In genomic region chr11:12091957-12092558, GRCh38 we compare ENCODE assay signal across 9 cellular contexts. TPM values are rescaled to one million over a fixed set of nuclear protein-coding genes. Genes with fewer than 3 reads are reported as not detected.
A peak's percentile ranks its signal among the peaks of the same experiment; 100 is the strongest.
DNase-seq lines count a peak whose midpoint lies in the region; ATAC-seq and TF ChIP-seq lines count a peak whose summit lies in the region.
"Had no signal": no experiment of that assay in that cellular context is flagged by ENCODE, and none has a peak within 500 bp of the region (broad histone marks: within the 10 kb centered on the region; RNA-seq: fewer than 3 reads in every experiment).

No MANE protein-coding gene starts in this region.

- H3K4me3 ChIP-seq in left ventricle myocardium inferior (no peak overlapping the region), MG63 (no peak overlapping the region)

- no peaks in the 10 kb centered on the region for H3K27me3 ChIP-seq in left ventricle myocardium inferior (ENCODE audit: low read depth)
- H3K27me3 ChIP-seq in MG63 = no peaks in the 10 kb centered on the region

- ATAC-seq in Right ventricle myocardium inferior (no peak), left lobe of liver (peak; percentile 89), HG02571 (IDR thresholded peaks at IDR 0.05; ENCODE audit: unreplicated experiment) (no peak)

- no peaks in the 10 kb centered on the region for H3K9me3 Mint-ChIP-seq in activated T-helper 2 cell treated with anti-CD3 and anti-CD28 coated beads, Interferon-gamma antibody, Interleukin-2, Interleukin-4, amounts not matched to agents 10 μg/mL and 5 μg/mL and 100 μg/mL, durations not matched to agents 14 hours and 24 hours and 36 hours
- H3K9me3 Mint-ChIP-seq: stimulated activated naive CD8-positive, alpha-beta T cell treated with anti-CD3 and anti-CD28 coated beads, Interleukin-15, Interleukin-2, amounts not matched to agents 100 ng/mL and 50 ng/mL, for 24 hours had no signal

- H3K36me3 Mint-ChIP-seq in activated T-helper 2 cell treated with anti-CD3 and anti-CD28 coated beads, Interferon-gamma antibody, Interleukin-2, Interleukin-4, amounts not matched to agents 10 μg/mL and 5 μg/mL and 100 μg/mL, durations not matched to agents 14 hours and 24 hours and 36 hours (ENCODE audit: low read depth) = no peaks in the 10 kb centered on the region

- H3K9me3 ChIP-seq in left ventricle myocardium inferior (replicated peaks) (no peaks in the 10 kb centered on the region), MG63 (no peaks in the 10 kb centered on the region)

- peak; percentile 38 for TF ChIP-seq CTCF in left ventricle myocardium inferior (IDR thresholded peaks at IDR 0.05; ENCODE audit: borderline replicate concordance)

- no peaks in the 10 kb centered on the region for H3K36me3 ChIP-seq in left ventricle myocardium inferior
- H3K36me3 ChIP-seq in MG63 = no peaks in the 10 kb centered on the region

- H3K27ac ChIP-seq in left ventricle myocardium inferior (replicated peaks) = peak overlapping the region; percentile 17

- peaks cover 70% of the 10 kb centered on the region for H3K4me1 ChIP-seq in left ventricle myocardium inferior

- intact Hi-C loops in left ventricle myocardium inferior (cut with micrococcal nuclease) = no loop called here
- intact Hi-C loops in Right ventricle myocardium inferior (cut with DNase I) = no loop called here
- intact Hi-C loops in activated T-helper 2 cell treated with anti-CD3 and anti-CD28 coated beads, Interferon-gamma antibody, Interleukin-2, Interleukin-4, amounts not matched to agents 10 μg/mL and 5 μg/mL and 100 μg/mL, durations not matched to agents 14 hours and 24 hours and 36 hours (cut with micrococcal nuclease) = no loop called here

- H3K27ac Mint-ChIP-seq in activated T-helper 2 cell treated with anti-CD3 and anti-CD28 coated beads, Interferon-gamma antibody, Interleukin-2, Interleukin-4, amounts not matched to agents 10 μg/mL and 5 μg/mL and 100 μg/mL, durations not matched to agents 14 hours and 24 hours and 36 hours = peak overlapping the region; percentile 10
- H3K27ac Mint-ChIP-seq: stimulated activated naive CD8-positive, alpha-beta T cell treated with anti-CD3 and anti-CD28 coated beads, Interleukin-15, Interleukin-2, amounts not matched to agents 100 ng/mL and 50 ng/mL, for 24 hours had no signal

- DNase-seq in left ventricle myocardium inferior (no peak), Right ventricle myocardium inferior (ENCODE audit: missing footprints) (no peak), left lobe of liver (ENCODE audit: low spot score) (no peak), MG63 (no peak), SK-N-DZ (ENCODE audit: low spot score) (no peak)
- no peak for DNase-seq in activated T-helper 2 cell treated with anti-CD3 and anti-CD28 coated beads, Interferon-gamma antibody, Interleukin-2, Interleukin-4, amounts not matched to agents 10 μg/mL and 5 μg/mL and 100 μg/mL, durations not matched to agents 14 hours and 24 hours and 36 hours (ENCODE audit: low spot score)
- no peak for DNase-seq in stimulated activated CD4-positive, alpha-beta T cell treated with anti-CD3 and anti-CD28 coated beads, Interleukin-4, amount 100 ng/mL, for 4 hours

- no peak overlapping the region for H3K4me3 Mint-ChIP-seq in activated T-helper 2 cell treated with anti-CD3 and anti-CD28 coated beads, Interferon-gamma antibody, Interleukin-2, Interleukin-4, amounts not matched to agents 10 μg/mL and 5 μg/mL and 100 μg/mL, durations not matched to agents 14 hours and 24 hours and 36 hours (ENCODE audit: low read depth)
- H3K4me3 Mint-ChIP-seq: stimulated activated naive CD8-positive, alpha-beta T cell treated with anti-CD3 and anti-CD28 coated beads, Interleukin-15, Interleukin-2, amounts not matched to agents 100 ng/mL and 50 ng/mL, for 24 hours had no signal

- peaks cover 46% of the 10 kb centered on the region for H3K4me1 Mint-ChIP-seq in activated T-helper 2 cell treated with anti-CD3 and anti-CD28 coated beads, Interferon-gamma antibody, Interleukin-2, Interleukin-4, amounts not matched to agents 10 μg/mL and 5 μg/mL and 100 μg/mL, durations not matched to agents 14 hours and 24 hours and 36 hours (ENCODE audit: low read depth)

- H3K27me3 Mint-ChIP-seq in activated T-helper 2 cell treated with anti-CD3 and anti-CD28 coated beads, Interferon-gamma antibody, Interleukin-2, Interleukin-4, amounts not matched to agents 10 μg/mL and 5 μg/mL and 100 μg/mL, durations not matched to agents 14 hours and 24 hours and 36 hours (ENCODE audit: low read depth) = no peaks in the 10 kb centered on the region
- H3K27me3 Mint-ChIP-seq: stimulated activated naive CD8-positive, alpha-beta T cell treated with anti-CD3 and anti-CD28 coated beads, Interleukin-15, Interleukin-2, amounts not matched to agents 100 ng/mL and 50 ng/mL, for 24 hours had no signal

RNA-seq across cellular contexts. Expression of gene MICAL2, which starts 18.3 kb away (rescaled TPM):
- total RNA-seq in left ventricle myocardium inferior = 85.0 TPM
- 42.0 TPM for total RNA-seq in Right ventricle myocardium inferior
- total RNA-seq in activated T-helper 2 cell treated with anti-CD3 and anti-CD28 coated beads, Interferon-gamma antibody, Interleukin-2, Interleukin-4, amounts not matched to agents 10 μg/mL and 5 μg/mL and 100 μg/mL, durations not matched to agents 14 hours and 24 hours and 36 hours = 736 TPM in 2 replicates
- total RNA-seq in left lobe of liver = 47.8 TPM
- 37.9 and 42.4 TPM in 2 replicates for total RNA-seq in MG63 (2014; rRNA removed; shearing (Covaris generic); ENCODE audit: low replicate concordance)
- 1.8 and 2.1 TPM in 2 replicates for polyA plus RNA-seq in SK-N-DZ (2014; cell fraction: cytosol; rRNA removed)
- polyA plus RNA-seq in SK-N-DZ (2014; cell fraction: nucleus; rRNA removed) = 1.2 and 3.2 TPM in 2 replicates
